ENCODE assay signal across 22 cellular contexts in genomic region chr3:84299329-84299728, GRCh38.
"Had no signal": no experiment of that assay in that cellular context is flagged by ENCODE, and none has a peak within 500 bp of the region (broad histone marks: within the 10 kb centered on the region; RNA-seq: fewer than 3 reads in every experiment).

No MANE protein-coding gene starts in this region.

- H3K9ac ChIP-seq: KMS-11, SK-N-SH had no signal

- H3K9me3 ChIP-seq: SK-N-SH had no signal

- ATAC-seq: HepG2, Panc1, PC-3 had no signal

- H3K27ac ChIP-seq: KMS-11, RWPE1 had no signal

- H3K9me2 ChIP-seq: SK-N-SH had no signal

- FAIRE-seq: HepG2 had no signal

- H3K4me2 ChIP-seq: KMS-11, SK-N-SH had no signal

- DNase-seq: IMR-90, Kasumi-1, MM.1S, NCI-H1092 treated with DMSO at 0.1 percent for 48 hours, NCI-H1436, NCI-H187, NCI-H2029, NCI-H2081 treated with DMSO at 0.1 percent for 48 hours, NCI-H2171, NCI-H226, NCI-H446, NCI-H510A, NCI-H524 treated with DMSO at 0.1 percent for 48 hours, NCI-H69, NCI-H774, PC-3, SHP77, SK-N-SH had no signal
